ENCODE assay signal across 26 cellular contexts in the genomic region with DNA sequence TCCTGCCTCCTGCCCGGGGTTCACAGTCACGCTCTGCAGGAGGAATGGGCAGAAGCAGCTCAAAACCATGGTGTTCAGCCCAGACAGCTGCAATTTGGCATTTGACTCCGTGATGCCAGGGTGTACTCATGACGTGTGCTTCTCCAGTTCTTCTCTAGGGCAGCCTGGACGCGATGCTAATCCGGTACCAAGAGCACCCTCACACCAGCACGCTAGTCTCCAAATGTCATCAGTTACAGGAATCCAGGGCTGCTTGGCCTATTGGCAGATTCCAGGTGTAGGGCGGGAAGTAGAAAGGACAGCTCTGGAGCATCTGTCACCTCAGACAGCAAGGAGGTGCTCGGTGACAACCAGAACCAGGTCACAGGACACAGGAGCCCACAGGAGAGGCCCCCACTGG.
"Had no signal": no experiment of that assay in that cellular context is flagged by ENCODE, and none has a peak within 500 bp of the region (broad histone marks: within the 10 kb centered on the region; RNA-seq: fewer than 3 reads in every experiment).

No MANE protein-coding gene starts in this region.

- H3K4me3 Mint-ChIP-seq: activated CD4-positive, alpha-beta memory T cell treated with anti-CD3 and anti-CD28 coated beads for 36 hours; activated CD4-positive, alpha-beta T cell treated with anti-CD3 and anti-CD28 coated beads for 36 hours; activated CD4-positive, alpha-beta T cell treated with anti-CD3 and anti-CD28 coated beads, Interleukin-2, amount 10 ng/mL, durations not matched to agents 24 days and 14 days; activated CD8-positive, alpha-beta T cell treated with anti-CD3 and anti-CD28 coated beads, Interleukin-2, amount 10 ng/mL, durations not matched to agents 7 days and 5 days; activated naive CD4-positive, alpha-beta T cell treated with anti-CD3 and anti-CD28 coated beads for 36 hours; activated naive CD4-positive, alpha-beta T cell treated with anti-CD3 and anti-CD28 coated beads, Interleukin-2, amount 50 U/mL, for 24 hours; activated naive CD8-positive, alpha-beta T cell treated with anti-CD3 and anti-CD28 coated beads for 36 hours; activated naive CD8-positive, alpha-beta T cell treated with anti-CD3 and anti-CD28 coated beads, Interleukin-2, amount 50 U/mL, for 24 hours; activated T-cell treated with anti-CD3 and anti-CD28 coated beads, Interleukin-2, amount 50 U/mL, for 4 hours; activated T-helper 17 cell treated with anti-CD3 and anti-CD28 coated beads, Interleukin-2, amount 50 U/mL, for 72 hours; brain; effector memory CD8-positive, alpha-beta T cell had no signal

- ATAC-seq: activated CD4-positive, alpha-beta T cell treated with anti-CD3 and anti-CD28 coated beads for 36 hours; activated CD8-positive, alpha-beta T cell treated with anti-CD3 and anti-CD28 coated beads, Interleukin-2, amount 10 ng/mL, durations not matched to agents 7 days and 5 days; activated naive CD8-positive, alpha-beta T cell treated with anti-CD3 and anti-CD28 coated beads, Interleukin-2, amount 50 U/mL, for 24 hours; activated T-cell treated with anti-CD3 and anti-CD28 coated beads, Interleukin-2, amount 50 U/mL, for 4 hours; activated T-helper 17 cell treated with anti-CD3 and anti-CD28 coated beads, Interleukin-2, amount 50 U/mL, for 72 hours; effector memory CD8-positive, alpha-beta T cell; foreskin keratinocyte; gastrocnemius medialis had no signal

- H3K4me1 Mint-ChIP-seq: activated CD4-positive, alpha-beta T cell treated with anti-CD3 and anti-CD28 coated beads for 36 hours; activated CD4-positive, alpha-beta T cell treated with anti-CD3 and anti-CD28 coated beads, Interleukin-2, amount 10 ng/mL, durations not matched to agents 24 days and 14 days; activated naive CD4-positive, alpha-beta T cell treated with anti-CD3 and anti-CD28 coated beads, Interleukin-2, amount 50 U/mL, for 24 hours; activated naive CD8-positive, alpha-beta T cell treated with anti-CD3 and anti-CD28 coated beads for 36 hours; activated naive CD8-positive, alpha-beta T cell treated with anti-CD3 and anti-CD28 coated beads, Interleukin-2, amount 50 U/mL, for 24 hours; activated T-helper 17 cell treated with anti-CD3 and anti-CD28 coated beads, Interleukin-2, amount 50 U/mL, for 72 hours had no signal

- H3K27ac Mint-ChIP-seq: activated CD4-positive, alpha-beta memory T cell treated with anti-CD3 and anti-CD28 coated beads for 36 hours; activated CD4-positive, alpha-beta T cell treated with anti-CD3 and anti-CD28 coated beads for 36 hours; activated CD4-positive, alpha-beta T cell treated with anti-CD3 and anti-CD28 coated beads, Interleukin-2, amount 10 ng/mL, durations not matched to agents 24 days and 14 days; activated CD8-positive, alpha-beta T cell treated with anti-CD3 and anti-CD28 coated beads, Interleukin-2, amount 10 ng/mL, durations not matched to agents 7 days and 5 days; activated naive CD4-positive, alpha-beta T cell treated with anti-CD3 and anti-CD28 coated beads for 36 hours; activated naive CD4-positive, alpha-beta T cell treated with anti-CD3 and anti-CD28 coated beads, Interleukin-2, amount 50 U/mL, for 24 hours; activated naive CD8-positive, alpha-beta T cell treated with anti-CD3 and anti-CD28 coated beads for 36 hours; activated naive CD8-positive, alpha-beta T cell treated with anti-CD3 and anti-CD28 coated beads, Interleukin-2, amount 50 U/mL, for 24 hours; activated T-helper 17 cell treated with anti-CD3 and anti-CD28 coated beads, Interleukin-2, amount 50 U/mL, for 72 hours; effector memory CD8-positive, alpha-beta T cell had no signal

- H3K36me3 Mint-ChIP-seq: activated CD4-positive, alpha-beta memory T cell treated with anti-CD3 and anti-CD28 coated beads for 36 hours; activated naive CD4-positive, alpha-beta T cell treated with anti-CD3 and anti-CD28 coated beads, Interleukin-2, amount 50 U/mL, for 24 hours; activated naive CD8-positive, alpha-beta T cell treated with anti-CD3 and anti-CD28 coated beads for 36 hours; brain had no signal

- H3K9me3 Mint-ChIP-seq: activated CD4-positive, alpha-beta T cell treated with anti-CD3 and anti-CD28 coated beads, Interleukin-2, amount 10 ng/mL, durations not matched to agents 24 days and 14 days; effector memory CD8-positive, alpha-beta T cell had no signal

- H3K27me3 ChIP-seq: ascending aorta, breast epithelium, foreskin keratinocyte had no signal

- H3K4me1 ChIP-seq: ascending aorta, breast epithelium, foreskin keratinocyte, gastrocnemius medialis had no signal

- H3K27me3 Mint-ChIP-seq: activated CD4-positive, alpha-beta T cell treated with anti-CD3 and anti-CD28 coated beads, Interleukin-2, amount 10 ng/mL, durations not matched to agents 24 days and 14 days had no signal

- H3K27ac ChIP-seq: ascending aorta, breast epithelium, esophagus muscularis mucosa, foreskin keratinocyte, gastrocnemius medialis had no signal

- DNase-seq: activated CD4-positive, alpha-beta memory T cell treated with anti-CD3 and anti-CD28 coated beads for 36 hours; activated CD4-positive, alpha-beta T cell treated with anti-CD3 and anti-CD28 coated beads for 36 hours; activated CD4-positive, alpha-beta T cell treated with anti-CD3 and anti-CD28 coated beads, Interleukin-2, amount 10 ng/mL, durations not matched to agents 24 days and 14 days; activated CD4-positive, CD25-positive, alpha-beta regulatory T cell; activated CD4-positive, CD25-positive, alpha-beta regulatory T cell treated with anti-CD3 and anti-CD28 coated beads, Interleukin-2, amount 50 U/mL, for 72 hours; activated CD8-positive, alpha-beta T cell treated with anti-CD3 and anti-CD28 coated beads, Interleukin-2, amount 10 ng/mL, durations not matched to agents 7 days and 5 days; activated effector memory CD4-positive, alpha-beta T cell treated with anti-CD3 and anti-CD28 coated beads, Interleukin-2, amount 50 U/mL, for 16 hours; activated naive CD4-positive, alpha-beta T cell treated with anti-CD3 and anti-CD28 coated beads for 36 hours; activated naive CD8-positive, alpha-beta T cell treated with anti-CD3 and anti-CD28 coated beads for 36 hours; activated naive CD8-positive, alpha-beta T cell treated with anti-CD3 and anti-CD28 coated beads, Interleukin-2, amount 50 U/mL, for 24 hours; activated T-cell treated with anti-CD3 and anti-CD28 coated beads, Interleukin-2, amount 50 U/mL, for 4 hours; cortex of kidney; dermis blood vessel endothelial cell; effector CD4-positive, alpha-beta T cell; effector memory CD8-positive, alpha-beta T cell; erythroblast; foreskin keratinocyte; gastrocnemius medialis; glutamatergic neuron; T-helper 2 cell had no signal

- H3K9me3 ChIP-seq: ascending aorta, gastrocnemius medialis had no signal

- H3K36me3 ChIP-seq: ascending aorta, breast epithelium, esophagus muscularis mucosa, gastrocnemius medialis had no signal

- H3K4me3 ChIP-seq: ascending aorta, breast epithelium, esophagus muscularis mucosa, gastrocnemius medialis had no signal
